1 cellular context compared by ENCODE assay signal in genomic region chr15:70892912-70893560, GRCh38.
TF ChIP-seq lines count a peak whose summit lies in the region.

No MANE protein-coding gene starts in this region.

TF ChIP-seq in GM12878, 131 proteins besides CTCF, POLR2A, EP300 and RAD21:
- TF ChIP-seq KDM1A (IDR thresholded peaks at IDR 0.05; ENCODE audit: borderline replicate concordance) = peak; percentile 79; the same call in 1 of the 2 replicates
- no peak for TF ChIP-seq RELA (IDR thresholded peaks at IDR 0.05; ENCODE audit: borderline replicate concordance, partially characterized antibody)
- TF ChIP-seq SMC3 (IDR thresholded peaks at IDR 0.05; ENCODE audit: borderline replicate concordance, low read length) = peak; percentile 16; the same call in 1 of the 2 replicates
- TF ChIP-seq POU2F2 (IDR thresholded peaks at IDR 0.05; ENCODE audit: borderline replicate concordance, low read depth, low read length) = 0 out of 3 replicates have a peak, but pooled peaks have one; percentile 3
